ENCODE assay signal across 8 cellular contexts in the genomic region with DNA sequence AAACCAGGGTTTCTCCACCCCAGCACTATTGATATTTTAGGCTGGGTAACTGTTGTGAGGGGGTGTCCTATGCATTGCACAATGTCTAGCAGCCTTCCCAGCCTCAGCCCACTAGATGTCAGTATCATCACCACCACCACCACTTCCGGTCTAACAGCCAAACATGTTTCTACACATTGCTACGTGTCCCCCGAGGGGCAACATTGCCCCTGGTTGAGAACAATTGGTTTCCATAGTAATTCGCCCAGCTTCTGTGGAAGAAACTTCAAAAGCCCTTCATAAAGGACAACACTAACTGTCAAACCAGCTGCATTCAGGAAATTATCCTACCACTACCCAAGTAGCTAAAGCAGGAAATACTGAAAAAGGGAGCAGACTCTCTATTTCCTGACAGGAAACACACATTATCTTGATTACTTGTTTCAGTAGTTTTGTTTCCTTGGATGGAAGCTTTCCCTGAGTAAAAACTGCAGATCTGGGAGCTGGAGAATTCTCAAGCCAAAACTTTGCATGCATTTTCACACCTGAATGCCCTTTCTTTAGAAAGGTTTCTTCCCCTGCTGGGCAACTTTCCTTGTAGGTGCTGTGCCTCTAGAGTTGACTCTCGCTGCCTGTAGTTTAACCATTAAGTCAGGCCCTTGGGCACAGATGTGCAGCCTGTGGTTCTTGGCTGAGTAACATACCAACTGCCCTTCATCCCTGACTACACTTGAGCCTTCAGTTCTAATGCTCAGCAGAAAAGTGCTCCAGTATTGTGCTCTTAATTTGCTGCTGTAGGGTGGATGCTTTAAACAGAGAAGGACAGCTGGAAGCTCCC. TPM values are rescaled to one million over a fixed set of nuclear protein-coding genes. Genes with fewer than 3 reads are reported as not detected.
DNase-seq lines count a peak whose midpoint lies in the region; ATAC-seq and TF ChIP-seq lines count a peak whose summit lies in the region.

No MANE protein-coding gene starts in this region.

- H3K36me3 Mint-ChIP-seq in naive B cell: no peaks in the 10 kb centered on the region
- H3K36me3 Mint-ChIP-seq in stimulated activated naive CD8-positive, alpha-beta T cell treated with anti-CD3 and anti-CD28 coated beads, Interleukin-15, Interleukin-2, amounts not matched to agents 100 ng/mL and 50 ng/mL, for 24 hours (ENCODE audit: low read depth): no peaks in the 10 kb centered on the region

- peaks cover 0 to 2% (median 0%) of the 10 kb centered on the region in 7 donors for H3K9me3 Mint-ChIP-seq in naive B cell
- no peaks in the 10 kb centered on the region for H3K9me3 Mint-ChIP-seq in stimulated activated naive CD8-positive, alpha-beta T cell treated with anti-CD3 and anti-CD28 coated beads, Interleukin-15, Interleukin-2, amounts not matched to agents 100 ng/mL and 50 ng/mL, for 24 hours

- POLR2A ChIA-PET in HEK293T (lab: Yijun Ruan, JAX): no interaction called here

- peak; percentile 84 to 93 for ATAC-seq in activated CD4-positive, CD25-positive, alpha-beta regulatory T cell treated with anti-CD3 and anti-CD28 coated beads, Interleukin-2, amount 50 U/mL, for 24 hours
- ATAC-seq in naive B cell (ENCODE audit: low read depth in 2 of 2): peak; percentile 91 to 96

- H3K4me1 Mint-ChIP-seq in naive B cell: peaks cover 11 to 12% (median 12%) of the 10 kb centered on the region in 3 donors
- peaks cover 12% of the 10 kb centered on the region for H3K4me1 Mint-ChIP-seq in stimulated activated naive CD8-positive, alpha-beta T cell treated with anti-CD3 and anti-CD28 coated beads, Interleukin-15, Interleukin-2, amounts not matched to agents 100 ng/mL and 50 ng/mL, for 24 hours (ENCODE audit: low read depth)

- DNase-seq in DMS 273 (lab: John Stamatoyannopoulos, UW; ENCODE audit: unreplicated experiment): peak; percentile 39
- no peak for DNase-seq in DMS 273 treated with DMSO at 0.1 percent for 48 hours (lab: John Stamatoyannopoulos, UW)
- DNase-seq in HEK293T (ENCODE audit: extremely low spot score): peak; percentile 60
- DNase-seq in M059J (ENCODE audit: low read depth): peak; percentile 38
- peak; percentile 50 for DNase-seq in dermis blood vessel endothelial cell
- peak; percentile 34 for DNase-seq in naive B cell

- H3K27ac Mint-ChIP-seq in naive B cell: peak overlapping the region in 1 of 6 donors; percentile 83
- H3K27ac Mint-ChIP-seq in stimulated activated naive CD8-positive, alpha-beta T cell treated with anti-CD3 and anti-CD28 coated beads, Interleukin-15, Interleukin-2, amounts not matched to agents 100 ng/mL and 50 ng/mL, for 24 hours: peak overlapping the region; percentile 84

- H3K4me3 Mint-ChIP-seq in naive B cell: peak overlapping the region; percentile 42 to 92 (median 84)
- peak overlapping the region; percentile 56 for H3K4me3 Mint-ChIP-seq in stimulated activated naive CD8-positive, alpha-beta T cell treated with anti-CD3 and anti-CD28 coated beads, Interleukin-15, Interleukin-2, amounts not matched to agents 100 ng/mL and 50 ng/mL, for 24 hours

- H3K27me3 Mint-ChIP-seq in naive B cell: peaks cover 0 to 8% (median 0%) of the 10 kb centered on the region in 3 donors
- H3K27me3 Mint-ChIP-seq in stimulated activated naive CD8-positive, alpha-beta T cell treated with anti-CD3 and anti-CD28 coated beads, Interleukin-15, Interleukin-2, amounts not matched to agents 100 ng/mL and 50 ng/mL, for 24 hours: peaks cover under 1% of the 10 kb centered on the region

- CTCF ChIA-PET in HEK293T (lab: Yijun Ruan, JAX): interaction anchor here (0.7 to 1.3 kb wide), 2 partner anchors 14 to 53 kb away, joined by 3 to 7 read pairs; no protein-coding TSS in a partner anchor

TF ChIP-seq in HEK293T, 16 proteins besides CTCF, POLR2A, EP300 and RAD21:
- TF ChIP-seq ARNT (IDR thresholded peaks at IDR 0.05): no peak
- TF ChIP-seq ZNF384 (IDR thresholded peaks at IDR 0.05): no peak
- TF ChIP-seq, protein P1, sequence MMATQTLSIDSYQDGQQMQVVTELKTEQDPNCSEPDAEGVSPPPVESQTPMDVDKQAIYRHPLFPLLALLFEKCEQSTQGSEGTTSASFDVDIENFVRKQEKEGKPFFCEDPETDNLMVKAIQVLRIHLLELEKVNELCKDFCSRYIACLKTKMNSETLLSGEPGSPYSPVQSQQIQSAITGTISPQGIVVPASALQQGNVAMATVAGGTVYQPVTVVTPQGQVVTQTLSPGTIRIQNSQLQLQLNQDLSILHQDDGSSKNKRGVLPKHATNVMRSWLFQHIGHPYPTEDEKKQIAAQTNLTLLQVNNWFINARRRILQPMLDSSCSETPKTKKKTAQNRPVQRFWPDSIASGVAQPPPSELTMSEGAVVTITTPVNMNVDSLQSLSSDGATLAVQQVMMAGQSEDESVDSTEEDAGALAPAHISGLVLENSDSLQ (IDR thresholded peaks at IDR 0.05): no peak
- no peak for TF ChIP-seq SUZ12 (IDR thresholded peaks at IDR 0.05)
- no peak for TF ChIP-seq SP1 (IDR thresholded peaks at IDR 0.05)
- no peak for TF ChIP-seq NFRKB (IDR thresholded peaks at IDR 0.05)
- TF ChIP-seq CTBP1 (IDR thresholded peaks at IDR 0.05; ENCODE audit: borderline replicate concordance): no peak
- no peak for TF ChIP-seq BHLHE40 (IDR thresholded peaks at IDR 0.05; ENCODE audit: borderline replicate concordance)
- no peak for TF ChIP-seq TARDBP (IDR thresholded peaks at IDR 0.05)

RNA-seq across cellular contexts. Expression of a gene that starts 23.6 kb away (rescaled TPM):
- 0.02 TPM in 1 of 2 replicates, not detected in the other for total RNA-seq in M059J (2014; rRNA removed; shearing (Covaris generic))
- 0.09 and 0.17 TPM in 2 replicates for total RNA-seq in dermis blood vessel endothelial cell
- not detected for polyA plus RNA-seq in naive B cell (ENCODE audit: low read depth in 6 of 6)
